ENCODE assay signal across 30 cellular contexts in genomic region chr6:103404799-103405198, GRCh38.
"Had no signal": no experiment of that assay in that cellular context is flagged by ENCODE, and none has a peak within 500 bp of the region (broad histone marks: within the 10 kb centered on the region; RNA-seq: fewer than 3 reads in every experiment).

No MANE protein-coding gene starts in this region.

- H3K4me1 Mint-ChIP-seq: activated CD4-positive, alpha-beta memory T cell treated with anti-CD3 and anti-CD28 coated beads, Interleukin-2, amount 10 ng/mL, durations not matched to agents 7 days and 5 days; activated CD4-positive, alpha-beta T cell treated with anti-CD3 and anti-CD28 coated beads, Interleukin-2, amount 10 ng/mL, durations not matched to agents 7 days and 5 days; activated naive CD4-positive, alpha-beta T cell treated with anti-CD3 and anti-CD28 coated beads, Interleukin-2, amount 10 ng/mL, durations not matched to agents 7 days and 5 days; activated naive CD8-positive, alpha-beta T cell treated with anti-CD3 and anti-CD28 coated beads, Interleukin-2, amount 10 ng/mL, durations not matched to agents 7 days and 5 days; brain; central memory CD8-positive, alpha-beta T cell had no signal

- H3K4me3 Mint-ChIP-seq: activated CD4-positive, alpha-beta memory T cell treated with anti-CD3 and anti-CD28 coated beads, Interleukin-2, amount 10 ng/mL, durations not matched to agents 7 days and 5 days; activated CD4-positive, alpha-beta T cell treated with anti-CD3 and anti-CD28 coated beads, Interleukin-2, amount 10 ng/mL, durations not matched to agents 7 days and 5 days; activated naive CD4-positive, alpha-beta T cell treated with anti-CD3 and anti-CD28 coated beads, Interleukin-2, amount 10 ng/mL, durations not matched to agents 7 days and 5 days; activated naive CD8-positive, alpha-beta T cell treated with anti-CD3 and anti-CD28 coated beads, Interleukin-2, amount 10 ng/mL, durations not matched to agents 7 days and 5 days; activated T-cell treated with anti-CD3 and anti-CD28 coated beads, Interleukin-2, amount 50 U/mL, for 24 hours; activated T-cell treated with anti-CD3 and anti-CD28 coated beads, Interleukin-2, amount 50 U/mL, for 72 hours; brain; central memory CD8-positive, alpha-beta T cell; dendritic cell treated with granulocyte-macrophage colony-stimulating factor and Interleukin-4, amounts not matched to agents 40 ng/mL and 50 ng/mL, for 4 days had no signal

- H3K4me3 ChIP-seq: ascending aorta, breast epithelium, cardiac muscle cell, coronary artery, dorsolateral prefrontal cortex, esophagus muscularis mucosa, gastrocnemius medialis, heart right ventricle had no signal

- H3K9me3 Mint-ChIP-seq: activated CD4-positive, alpha-beta T cell treated with anti-CD3 and anti-CD28 coated beads, Interleukin-2, amount 10 ng/mL, durations not matched to agents 7 days and 5 days; brain; dendritic cell treated with granulocyte-macrophage colony-stimulating factor and Interleukin-4, amounts not matched to agents 40 ng/mL and 50 ng/mL, for 4 days had no signal

- H3K36me3 Mint-ChIP-seq: activated naive CD4-positive, alpha-beta T cell treated with anti-CD3 and anti-CD28 coated beads, Interleukin-2, amount 10 ng/mL, durations not matched to agents 7 days and 5 days; activated naive CD4-positive, alpha-beta T cell treated with anti-CD3 and anti-CD28 coated beads, Interleukin-2, amount 50 U/mL, for 72 hours; activated naive CD8-positive, alpha-beta T cell treated with anti-CD3 and anti-CD28 coated beads, Interleukin-2, amount 10 ng/mL, durations not matched to agents 7 days and 5 days; brain had no signal

- H3K27me3 Mint-ChIP-seq: activated CD4-positive, alpha-beta memory T cell treated with anti-CD3 and anti-CD28 coated beads, Interleukin-2, amount 10 ng/mL, durations not matched to agents 7 days and 5 days; activated CD4-positive, alpha-beta T cell treated with anti-CD3 and anti-CD28 coated beads, Interleukin-2, amount 10 ng/mL, durations not matched to agents 7 days and 5 days; activated naive CD4-positive, alpha-beta T cell treated with anti-CD3 and anti-CD28 coated beads, Interleukin-2, amount 10 ng/mL, durations not matched to agents 7 days and 5 days; activated naive CD8-positive, alpha-beta T cell treated with anti-CD3 and anti-CD28 coated beads, Interleukin-2, amount 10 ng/mL, durations not matched to agents 7 days and 5 days; activated T-cell treated with anti-CD3 and anti-CD28 coated beads, Interleukin-2, amount 50 U/mL, for 24 hours; central memory CD8-positive, alpha-beta T cell; dendritic cell treated with granulocyte-macrophage colony-stimulating factor and Interleukin-4, amounts not matched to agents 40 ng/mL and 50 ng/mL, for 4 days had no signal

- H3K27me3 ChIP-seq: ascending aorta, breast epithelium, cardiac muscle cell, dorsolateral prefrontal cortex, esophagus muscularis mucosa, foreskin keratinocyte, gastrocnemius medialis, heart right ventricle had no signal

- H3K4me1 ChIP-seq: ascending aorta, breast epithelium, esophagus muscularis mucosa, gastrocnemius medialis, heart right ventricle had no signal

- H3K36me3 ChIP-seq: ascending aorta, breast epithelium, cardiac muscle cell, esophagus muscularis mucosa, gastrocnemius medialis, heart right ventricle had no signal

- H3K27ac ChIP-seq: ascending aorta, breast epithelium, cardiac muscle cell, coronary artery, dorsolateral prefrontal cortex, esophagus muscularis mucosa, foreskin keratinocyte, gastrocnemius medialis, heart right ventricle had no signal

- H3K9me3 ChIP-seq: ascending aorta, gastrocnemius medialis had no signal

- ATAC-seq: activated naive CD4-positive, alpha-beta T cell treated with anti-CD3 and anti-CD28 coated beads, Interleukin-2, amount 50 U/mL, for 72 hours; activated T-cell treated with anti-CD3 and anti-CD28 coated beads, Interleukin-2, amount 50 U/mL, for 72 hours; foreskin keratinocyte; gastrocnemius medialis; heart right ventricle had no signal

- H3K27ac Mint-ChIP-seq: activated CD4-positive, alpha-beta memory T cell treated with anti-CD3 and anti-CD28 coated beads, Interleukin-2, amount 10 ng/mL, durations not matched to agents 7 days and 5 days; activated CD4-positive, alpha-beta T cell treated with anti-CD3 and anti-CD28 coated beads, Interleukin-2, amount 10 ng/mL, durations not matched to agents 7 days and 5 days; activated naive CD4-positive, alpha-beta T cell treated with anti-CD3 and anti-CD28 coated beads, Interleukin-2, amount 10 ng/mL, durations not matched to agents 7 days and 5 days; activated naive CD4-positive, alpha-beta T cell treated with anti-CD3 and anti-CD28 coated beads, Interleukin-2, amount 50 U/mL, for 72 hours; activated naive CD8-positive, alpha-beta T cell treated with anti-CD3 and anti-CD28 coated beads, Interleukin-2, amount 10 ng/mL, durations not matched to agents 7 days and 5 days; activated T-cell treated with anti-CD3 and anti-CD28 coated beads, Interleukin-2, amount 50 U/mL, for 24 hours; activated T-cell treated with anti-CD3 and anti-CD28 coated beads, Interleukin-2, amount 50 U/mL, for 72 hours; brain; dendritic cell treated with granulocyte-macrophage colony-stimulating factor and Interleukin-4, amounts not matched to agents 40 ng/mL and 50 ng/mL, for 4 days had no signal

- DNase-seq: activated CD4-positive, alpha-beta memory T cell treated with anti-CD3 and anti-CD28 coated beads, Interleukin-2, amount 10 ng/mL, durations not matched to agents 7 days and 5 days; activated CD4-positive, alpha-beta T cell treated with anti-CD3 and anti-CD28 coated beads for 1 hour; activated CD4-positive, alpha-beta T cell treated with anti-CD3 and anti-CD28 coated beads for 4 hours; activated CD4-positive, alpha-beta T cell treated with anti-CD3 and anti-CD28 coated beads, Interleukin-2, amount 10 ng/mL, durations not matched to agents 7 days and 5 days; activated CD4-positive, alpha-beta T cell treated with anti-CD3 and anti-CD28 coated beads, Interleukin-2, amount 50 U/mL, for 4 hours; activated CD8-positive, alpha-beta memory T cell treated with anti-CD3 and anti-CD28 coated beads, Interleukin-2, amount 50 U/mL, for 48 hours; activated gamma-delta T cell; activated naive CD4-positive, alpha-beta T cell; activated naive CD4-positive, alpha-beta T cell treated with anti-CD3 and anti-CD28 coated beads, Interleukin-2, amount 10 ng/mL, durations not matched to agents 7 days and 5 days; activated naive CD8-positive, alpha-beta T cell treated with anti-CD3 and anti-CD28 coated beads, Interleukin-2, amount 10 ng/mL, durations not matched to agents 7 days and 5 days; activated T-cell treated with anti-CD3 and anti-CD28 coated beads for 4 hours; activated T-cell treated with anti-CD3 and anti-CD28 coated beads, Interleukin-2, amount 50 U/mL, for 24 hours; activated T-cell treated with anti-CD3 and anti-CD28 coated beads, Interleukin-2, amount 50 U/mL, for 72 hours; dorsolateral prefrontal cortex; effector memory CD4-positive, alpha-beta T cell; erythroblast; foreskin keratinocyte; gastrocnemius medialis; glutamatergic neuron; heart right ventricle; T-helper 2 cell had no signal
